Comparison of ENCODE assay signal across 1 cellular context in the genomic region with DNA sequence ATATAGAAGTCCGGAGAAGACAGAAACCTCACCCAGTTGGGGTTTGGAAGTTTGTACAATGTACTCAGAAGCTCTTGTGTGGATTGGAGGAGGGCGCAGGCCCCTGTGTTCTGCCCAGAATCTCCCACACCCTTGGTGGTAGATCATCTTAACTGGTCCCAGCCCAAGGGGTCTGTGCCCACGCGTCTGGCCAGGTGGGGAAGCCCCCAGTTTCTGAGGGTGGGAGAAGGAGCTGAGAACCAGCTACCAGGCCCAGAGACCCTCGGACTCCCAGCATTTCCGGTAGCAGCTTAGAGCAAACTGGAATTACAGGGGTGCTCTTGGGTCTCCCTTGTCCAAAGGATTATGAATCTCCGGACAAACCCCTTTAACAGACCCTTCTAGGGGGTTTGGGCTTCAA.
TF ChIP-seq lines count a peak whose summit lies in the region.

No MANE protein-coding gene starts in this region.

TF ChIP-seq in GM23338, 12 proteins besides CTCF, POLR2A, EP300 and RAD21 (continued from another document):
- TF ChIP-seq, protein P1, sequence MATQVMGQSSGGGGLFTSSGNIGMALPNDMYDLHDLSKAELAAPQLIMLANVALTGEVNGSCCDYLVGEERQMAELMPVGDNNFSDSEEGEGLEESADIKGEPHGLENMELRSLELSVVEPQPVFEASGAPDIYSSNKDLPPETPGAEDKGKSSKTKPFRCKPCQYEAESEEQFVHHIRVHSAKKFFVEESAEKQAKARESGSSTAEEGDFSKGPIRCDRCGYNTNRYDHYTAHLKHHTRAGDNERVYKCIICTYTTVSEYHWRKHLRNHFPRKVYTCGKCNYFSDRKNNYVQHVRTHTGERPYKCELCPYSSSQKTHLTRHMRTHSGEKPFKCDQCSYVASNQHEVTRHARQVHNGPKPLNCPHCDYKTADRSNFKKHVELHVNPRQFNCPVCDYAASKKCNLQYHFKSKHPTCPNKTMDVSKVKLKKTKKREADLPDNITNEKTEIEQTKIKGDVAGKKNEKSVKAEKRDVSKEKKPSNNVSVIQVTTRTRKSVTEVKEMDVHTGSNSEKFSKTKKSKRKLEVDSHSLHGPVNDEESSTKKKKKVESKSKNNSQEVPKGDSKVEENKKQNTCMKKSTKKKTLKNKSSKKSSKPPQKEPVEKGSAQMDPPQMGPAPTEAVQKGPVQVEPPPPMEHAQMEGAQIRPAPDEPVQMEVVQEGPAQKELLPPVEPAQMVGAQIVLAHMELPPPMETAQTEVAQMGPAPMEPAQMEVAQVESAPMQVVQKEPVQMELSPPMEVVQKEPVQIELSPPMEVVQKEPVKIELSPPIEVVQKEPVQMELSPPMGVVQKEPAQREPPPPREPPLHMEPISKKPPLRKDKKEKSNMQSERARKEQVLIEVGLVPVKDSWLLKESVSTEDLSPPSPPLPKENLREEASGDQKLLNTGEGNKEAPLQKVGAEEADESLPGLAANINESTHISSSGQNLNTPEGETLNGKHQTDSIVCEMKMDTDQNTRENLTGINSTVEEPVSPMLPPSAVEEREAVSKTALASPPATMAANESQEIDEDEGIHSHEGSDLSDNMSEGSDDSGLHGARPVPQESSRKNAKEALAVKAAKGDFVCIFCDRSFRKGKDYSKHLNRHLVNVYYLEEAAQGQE (IDR thresholded peaks at IDR 0.05; ENCODE audit: unreplicated experiment), result no peak
- no peak for TF ChIP-seq NANOG (IDR thresholded peaks at IDR 0.05; ENCODE audit: borderline replicate concordance)
- TF ChIP-seq, protein P2, sequence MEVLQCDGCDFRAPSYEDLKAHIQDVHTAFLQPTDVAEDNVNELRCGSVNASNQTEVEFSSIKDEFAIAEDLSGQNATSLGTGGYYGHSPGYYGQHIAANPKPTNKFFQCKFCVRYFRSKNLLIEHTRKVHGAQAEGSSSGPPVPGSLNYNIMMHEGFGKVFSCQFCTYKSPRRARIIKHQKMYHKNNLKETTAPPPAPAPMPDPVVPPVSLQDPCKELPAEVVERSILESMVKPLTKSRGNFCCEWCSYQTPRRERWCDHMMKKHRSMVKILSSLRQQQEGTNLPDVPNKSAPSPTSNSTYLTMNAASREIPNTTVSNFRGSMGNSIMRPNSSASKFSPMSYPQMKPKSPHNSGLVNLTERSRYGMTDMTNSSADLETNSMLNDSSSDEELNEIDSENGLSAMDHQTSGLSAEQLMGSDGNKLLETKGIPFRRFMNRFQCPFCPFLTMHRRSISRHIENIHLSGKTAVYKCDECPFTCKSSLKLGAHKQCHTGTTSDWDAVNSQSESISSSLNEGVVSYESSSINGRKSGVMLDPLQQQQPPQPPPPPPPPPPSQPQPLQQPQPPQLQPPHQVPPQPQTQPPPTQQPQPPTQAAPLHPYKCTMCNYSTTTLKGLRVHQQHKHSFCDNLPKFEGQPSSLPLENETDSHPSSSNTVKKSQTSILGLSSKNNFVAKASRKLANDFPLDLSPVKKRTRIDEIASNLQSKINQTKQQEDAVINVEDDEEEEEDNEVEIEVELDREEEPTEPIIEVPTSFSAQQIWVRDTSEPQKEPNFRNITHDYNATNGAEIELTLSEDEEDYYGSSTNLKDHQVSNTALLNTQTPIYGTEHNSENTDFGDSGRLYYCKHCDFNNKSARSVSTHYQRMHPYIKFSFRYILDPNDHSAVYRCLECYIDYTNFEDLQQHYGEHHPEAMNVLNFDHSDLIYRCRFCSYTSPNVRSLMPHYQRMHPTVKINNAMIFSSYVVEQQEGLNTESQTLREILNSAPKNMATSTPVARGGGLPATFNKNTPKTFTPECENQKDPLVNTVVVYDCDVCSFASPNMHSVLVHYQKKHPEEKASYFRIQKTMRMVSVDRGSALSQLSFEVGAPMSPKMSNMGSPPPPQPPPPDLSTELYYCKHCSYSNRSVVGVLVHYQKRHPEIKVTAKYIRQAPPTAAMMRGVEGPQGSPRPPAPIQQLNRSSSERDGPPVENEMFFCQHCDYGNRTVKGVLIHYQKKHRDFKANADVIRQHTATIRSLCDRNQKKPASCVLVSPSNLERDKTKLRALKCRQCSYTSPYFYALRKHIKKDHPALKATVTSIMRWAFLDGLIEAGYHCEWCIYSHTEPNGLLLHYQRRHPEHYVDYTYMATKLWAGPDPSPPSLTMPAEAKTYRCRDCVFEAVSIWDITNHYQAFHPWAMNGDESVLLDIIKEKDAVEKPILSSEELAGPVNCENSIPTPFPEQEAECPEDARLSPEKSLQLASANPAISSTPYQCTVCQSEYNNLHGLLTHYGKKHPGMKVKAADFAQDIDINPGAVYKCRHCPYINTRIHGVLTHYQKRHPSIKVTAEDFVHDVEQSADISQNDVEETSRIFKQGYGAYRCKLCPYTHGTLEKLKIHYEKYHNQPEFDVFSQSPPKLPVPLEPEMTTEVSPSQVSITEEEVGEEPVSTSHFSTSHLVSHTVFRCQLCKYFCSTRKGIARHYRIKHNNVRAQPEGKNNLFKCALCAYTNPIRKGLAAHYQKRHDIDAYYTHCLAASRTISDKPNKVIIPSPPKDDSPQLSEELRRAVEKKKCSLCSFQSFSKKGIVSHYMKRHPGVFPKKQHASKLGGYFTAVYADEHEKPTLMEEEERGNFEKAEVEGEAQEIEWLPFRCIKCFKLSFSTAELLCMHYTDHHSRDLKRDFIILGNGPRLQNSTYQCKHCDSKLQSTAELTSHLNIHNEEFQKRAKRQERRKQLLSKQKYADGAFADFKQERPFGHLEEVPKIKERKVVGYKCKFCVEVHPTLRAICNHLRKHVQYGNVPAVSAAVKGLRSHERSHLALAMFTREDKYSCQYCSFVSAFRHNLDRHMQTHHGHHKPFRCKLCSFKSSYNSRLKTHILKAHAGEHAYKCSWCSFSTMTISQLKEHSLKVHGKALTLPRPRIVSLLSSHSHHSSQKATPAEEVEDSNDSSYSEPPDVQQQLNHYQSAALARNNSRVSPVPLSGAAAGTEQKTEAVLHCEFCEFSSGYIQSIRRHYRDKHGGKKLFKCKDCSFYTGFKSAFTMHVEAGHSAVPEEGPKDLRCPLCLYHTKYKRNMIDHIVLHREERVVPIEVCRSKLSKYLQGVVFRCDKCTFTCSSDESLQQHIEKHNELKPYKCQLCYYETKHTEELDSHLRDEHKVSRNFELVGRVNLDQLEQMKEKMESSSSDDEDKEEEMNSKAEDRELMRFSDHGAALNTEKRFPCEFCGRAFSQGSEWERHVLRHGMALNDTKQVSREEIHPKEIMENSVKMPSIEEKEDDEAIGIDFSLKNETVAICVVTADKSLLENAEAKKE (CRISPR knock-in tag; IDR thresholded peaks at IDR 0.05), result no peak
- no peak for TF ChIP-seq CREB1 (CRISPR knock-in tag; IDR thresholded peaks at IDR 0.05; ENCODE audit: low read depth)
- no peak for TF ChIP-seq EZH2 (IDR thresholded peaks at IDR 0.05; ENCODE audit: low read depth, unreplicated experiment)
TF ChIP-seq in GM23338: peak in this region for 0.
